Comparison of ENCODE assay signal across 20 cellular contexts in genomic region chr3:127103116-127103515, GRCh38.
DNase-seq lines count a peak whose midpoint lies in the region; ATAC-seq and TF ChIP-seq lines count a peak whose summit lies in the region.
"Had no signal": no experiment of that assay in that cellular context is flagged by ENCODE, and none has a peak within 500 bp of the region (broad histone marks: within the 10 kb centered on the region; RNA-seq: fewer than 3 reads in every experiment).

No MANE protein-coding gene starts in this region.

- H3K9me3 Mint-ChIP-seq in WTC11: no peaks in the 10 kb centered on the region
- H3K9me3 Mint-ChIP-seq: CD8-positive, alpha-beta T cell had no signal

- no peak overlapping the region for H3K27ac ChIP-seq in neuronal stem cell (replicated peaks; ENCODE audit: low read length)
- H3K27ac ChIP-seq: BLaER1, SK-N-MC had no signal

- no peak overlapping the region for H2BK120ac ChIP-seq in neuronal stem cell (ENCODE audit: low read depth, low read length)

- no peak overlapping the region for H3K27ac Mint-ChIP-seq in WTC11
- H3K27ac Mint-ChIP-seq: CD8-positive, alpha-beta T cell had no signal

- H3K9me3 ChIP-seq in neuronal stem cell (replicated peaks in 1 of 2; ENCODE audit: control insufficient read depth in 2 of 2, insufficient read depth in 1 of 2, low read depth in 1 of 2, low read length in 2 of 2): no peaks in the 10 kb centered on the region
- H3K9me3 ChIP-seq: BLaER1 had no signal

- H3K27me3 Mint-ChIP-seq in WTC11 (ENCODE audit: low read depth): no peaks in the 10 kb centered on the region

- H3K4me3 Mint-ChIP-seq in WTC11: no peak overlapping the region
- H3K4me3 Mint-ChIP-seq: CD8-positive, alpha-beta T cell had no signal

- DNase-seq in NCI-H2227 (lab: John Stamatoyannopoulos, UW; ENCODE audit: unreplicated experiment) (peak; percentile 18), NCI-H2227 treated with DMSO at 0.1 percent for 48 hours (lab: John Stamatoyannopoulos, UW) (no peak), NCI-H1694 (lab: John Stamatoyannopoulos, UW) (peak; percentile 57), NCI-H2171 treated with DMSO at 0.1 percent for 48 hours (lab: John Stamatoyannopoulos, UW) (peak; percentile 73), neuronal stem cell (ENCODE audit: low spot score) (no peak), inferior parietal cortex (ENCODE audit: extremely low spot score) (no peak), WTC11 (ENCODE audit: low spot score) (no peak)
- DNase-seq: Calu3; CD8-positive, alpha-beta T cell; DMS79; KG1; MV-4-11; NCI-H1436 treated with DMSO at 0.1 percent for 48 hours; NCI-H446 treated with DMSO at 0.1 percent for 48 hours; NCI-H748 treated with DMSO at 0.1 percent for 48 hours; OCI-M1; SHP77 had no signal

- no peak overlapping the region for H4K91ac ChIP-seq in neuronal stem cell (ENCODE audit: low read depth, low read length, poor library complexity)

- POLR2A ChIA-PET in WTC11 (lab: Charles Lee): no interaction called here

- WGBS in neuronal stem cell (ENCODE audit: extremely low coverage in 2 of 2, insufficient read length in 2 of 2, insufficient replicate concordance in 1 of 2), 2 donors: no CpG with 5 or more reads among the region's 9 CpGs

- no peak overlapping the region for H3K4ac ChIP-seq in neuronal stem cell (ENCODE audit: low read length)

- H3K4me1 Mint-ChIP-seq in WTC11: peaks cover 4% of the 10 kb centered on the region; the same call in 1 of the 2 replicates

- no peak overlapping the region for H3K4me3 ChIP-seq in neuronal stem cell (ENCODE audit: low read length in 2 of 2)
- H3K4me3 ChIP-seq: BLaER1, SK-N-MC had no signal

- H2BK15ac ChIP-seq in neuronal stem cell (ENCODE audit: low read length): no peak overlapping the region

- H3K79me1 ChIP-seq in neuronal stem cell (ENCODE audit: low read depth, low read length): no peaks in the 10 kb centered on the region

- H2BK12ac ChIP-seq in neuronal stem cell (ENCODE audit: low read length): peak overlapping the region; percentile 59

- no peak overlapping the region for H3K14ac ChIP-seq in neuronal stem cell (ENCODE audit: low read length)

- peak overlapping the region; percentile 53 for H2AFZ ChIP-seq in neuronal stem cell (ENCODE audit: low read length)

- H4K8ac ChIP-seq in neuronal stem cell (ENCODE audit: low read depth, low read length): no peak overlapping the region

- TF ChIP-seq CTCF in WTC11 (IDR thresholded peaks at IDR 0.05): no peak

- no peak overlapping the region for H3K9ac ChIP-seq in neuronal stem cell (ENCODE audit: low read depth, low read length, poor library complexity)
- H3K9ac ChIP-seq: BLaER1 had no signal

- H3K27me3 ChIP-seq in neuronal stem cell (ENCODE audit: control insufficient read depth in 3 of 3, insufficient read depth in 3 of 3, low read depth in 1 of 3, low read length in 3 of 3): peaks cover 0 to 4% (median 0%) of the 10 kb centered on the region in 3 experiments
- H3K27me3 ChIP-seq: BLaER1 had no signal

- no peak overlapping the region for H2AK5ac ChIP-seq in neuronal stem cell (ENCODE audit: low read depth, low read length)

- no peak overlapping the region for H3K18ac ChIP-seq in neuronal stem cell (ENCODE audit: low read length)

- no peak overlapping the region for H2BK5ac ChIP-seq in neuronal stem cell (ENCODE audit: low read length)

- H3K23ac ChIP-seq in neuronal stem cell (ENCODE audit: low read depth, low read length, poor library complexity): no peak overlapping the region

- CTCF ChIA-PET in WTC11 (lab: Charles Lee): interaction anchor here (0.7 kb wide), 1 partner anchor 473 kb away, joined by 3 read pairs; no protein-coding TSS in a partner anchor

- no peak overlapping the region for H3K4me2 ChIP-seq in neuronal stem cell (ENCODE audit: insufficient read depth, low read length, poor library complexity, severe bottlenecking)
- H3K4me2 ChIP-seq: BLaER1 had no signal

- no peaks in the 10 kb centered on the region for H3K36me3 Mint-ChIP-seq in WTC11
- H3K36me3 Mint-ChIP-seq: CD8-positive, alpha-beta T cell had no signal

- peaks cover 0 to 5% of the 10 kb centered on the region in 2 donors for H3K4me1 ChIP-seq in neuronal stem cell (ENCODE audit: control insufficient read depth in 2 of 2, insufficient read depth in 1 of 2, low read depth in 1 of 2, low read length in 2 of 2)
- H3K4me1 ChIP-seq: BLaER1 had no signal

- ATAC-seq in WTC11 (no peak), GM19467 (IDR thresholded peaks at IDR 0.05; ENCODE audit: unreplicated experiment) (no peak)
- ATAC-seq: CD8-positive, alpha-beta T cell had no signal

- no peaks in the 10 kb centered on the region for H3K36me3 ChIP-seq in neuronal stem cell (replicated peaks in 1 of 2; ENCODE audit: control insufficient read depth in 2 of 2, insufficient read depth in 2 of 2, low read length in 2 of 2)
- H3K36me3 ChIP-seq: BLaER1 had no signal

TF ChIP-seq in WTC11, 78 proteins besides CTCF, POLR2A, EP300 and RAD21 (continues in another document):
- TF ChIP-seq TCF7 (CRISPR knock-in tag; IDR thresholded peaks at IDR 0.05; ENCODE audit: low read depth) (no peak), RELA (CRISPR knock-in tag; IDR thresholded peaks at IDR 0.05; ENCODE audit: borderline replicate concordance) (no peak), ZNF671 (CRISPR knock-in tag; IDR thresholded peaks at IDR 0.05) (no peak), ZMAT4 (CRISPR knock-in tag; IDR thresholded peaks at IDR 0.05) (no peak), MYBL2 (CRISPR knock-in tag; IDR thresholded peaks at IDR 0.05) (no peak), FOXJ3 (CRISPR knock-in tag; IDR thresholded peaks at IDR 0.05; ENCODE audit: borderline replicate concordance) (no peak), ZNF317 (CRISPR knock-in tag; IDR thresholded peaks at IDR 0.05; ENCODE audit: borderline replicate concordance, low read depth) (no peak), JUN (CRISPR knock-in tag; IDR thresholded peaks at IDR 0.05) (no peak), USF2 (CRISPR knock-in tag; IDR thresholded peaks at IDR 0.05) (no peak), SMAD4 (CRISPR knock-in tag; IDR thresholded peaks at IDR 0.05) (no peak), PRDM15 (CRISPR knock-in tag; IDR thresholded peaks at IDR 0.05) (no peak), JAZF1 (CRISPR knock-in tag; IDR thresholded peaks at IDR 0.05) (no peak)
- TF ChIP-seq, protein P1, sequence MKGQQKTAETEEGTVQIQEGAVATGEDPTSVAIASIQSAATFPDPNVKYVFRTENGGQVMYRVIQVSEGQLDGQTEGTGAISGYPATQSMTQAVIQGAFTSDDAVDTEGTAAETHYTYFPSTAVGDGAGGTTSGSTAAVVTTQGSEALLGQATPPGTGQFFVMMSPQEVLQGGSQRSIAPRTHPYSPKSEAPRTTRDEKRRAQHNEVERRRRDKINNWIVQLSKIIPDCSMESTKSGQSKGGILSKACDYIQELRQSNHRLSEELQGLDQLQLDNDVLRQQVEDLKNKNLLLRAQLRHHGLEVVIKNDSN (CRISPR knock-in tag; IDR thresholded peaks at IDR 0.05): no peak

Comparison
In these comparisons a context has a peak if more than half of its experiments do, and no peak if none do; other contexts are left out.
1. DNase-seq: peak in NCI-H2227 (single experiment), NCI-H1694 (single experiment) and NCI-H2171 treated with DMSO at 0.1 percent for 48 hours (single experiment); none in NCI-H2227 treated with DMSO at 0.1 percent for 48 hours (single experiment), neuronal stem cell (single experiment), inferior parietal cortex (single experiment) and WTC11 (single experiment).